1 cellular context compared by ENCODE assay signal in genomic region chr11:12043221-12043620, GRCh38.
TF ChIP-seq lines count a peak whose summit lies in the region.

No MANE protein-coding gene starts in this region.

TF ChIP-seq in A549, 52 proteins besides CTCF, POLR2A, EP300 and RAD21 (continued from another document):
- no peak for TF ChIP-seq HMGXB4 (CRISPR knock-in tag; IDR thresholded peaks at IDR 0.05; ENCODE audit: borderline replicate concordance)
- no peak for TF ChIP-seq ZC3H11A (IDR thresholded peaks at IDR 0.05)
- no peak for TF ChIP-seq NFE2L2 (conservative IDR thresholded peaks at IDR 0.05; ENCODE audit: low read length)
- no peak for TF ChIP-seq PHF8 (IDR thresholded peaks at IDR 0.05; ENCODE audit: borderline replicate concordance, low read depth)
- no peak for TF ChIP-seq BCL3 (IDR thresholded peaks at IDR 0.05)
- TF ChIP-seq TFCP2L1 (CRISPR knock-in tag; IDR thresholded peaks at IDR 0.05) = no peak
- no peak for TF ChIP-seq NPAS2 (CRISPR knock-in tag; IDR thresholded peaks at IDR 0.05; ENCODE audit: borderline replicate concordance)
- no peak for TF ChIP-seq MAFK (IDR thresholded peaks at IDR 0.05; ENCODE audit: partially characterized antibody)
- no peak for TF ChIP-seq FOSL2 (IDR thresholded peaks at IDR 0.05)
- TF ChIP-seq FOSL2 (CRISPR knock-in tag; IDR thresholded peaks at IDR 0.05) = no peak
- TF ChIP-seq JUN (IDR thresholded peaks at IDR 0.05) = no peak
